ENCODE assay signal across 8 cellular contexts in genomic region chr9:113221800-113222481, GRCh38. TPM values are rescaled to one million over a fixed set of nuclear protein-coding genes. Genes with fewer than 3 reads are reported as not detected.
A peak's percentile ranks its signal among the peaks of the same experiment; 100 is the strongest.
DNase-seq lines count a peak whose midpoint lies in the region; ATAC-seq and TF ChIP-seq lines count a peak whose summit lies in the region.

No MANE protein-coding gene starts in this region.

- no peak for DNase-seq in GM23248
- DNase-seq in iPS-NIHi7 (ENCODE audit: extremely low spot score) = no peak
- DNase-seq in NCI-H1694 treated with DMSO at 0.1 percent for 48 hours (lab: John Stamatoyannopoulos, UW) = no peak
- DNase-seq in NCI-H1048 (lab: John Stamatoyannopoulos, UW) = no peak

- H3K4me2 ChIP-seq in GM23248 (ENCODE audit: unreplicated experiment) = peak overlapping the region; percentile 96

- in situ Hi-C loops in GM23248 (cut with MboI) = no loop called here

- H3K4me1 ChIP-seq in GM23248 (ENCODE audit: insufficient read depth) (peaks cover 40% of the 10 kb centered on the region), duodenal mucosa (ENCODE audit: control insufficient read depth in 1 of 2, insufficient read depth in 2 of 2, low read length in 2 of 2) (peaks cover 41 to 42% of the 10 kb centered on the region in 2 donors), muscle layer of colon (ENCODE audit: insufficient read depth, low read length) (peaks cover 27% of the 10 kb centered on the region)

- H3K79me2 ChIP-seq in GM23248 (ENCODE audit: insufficient read depth) = peaks cover 93% of the 10 kb centered on the region

- H3K27me3 ChIP-seq in GM23248 (replicated peaks; ENCODE audit: insufficient read depth) (no peaks in the 10 kb centered on the region), duodenal mucosa (ENCODE audit: control insufficient read depth in 1 of 2, insufficient read depth in 2 of 2, low read length in 2 of 2) (no peaks in the 10 kb centered on the region), muscle layer of colon (ENCODE audit: control insufficient read depth in 1 of 2, insufficient read depth in 2 of 2, low read length in 2 of 2) (no peaks in the 10 kb centered on the region)

- peaks cover 27% of the 10 kb centered on the region for H3F3A ChIP-seq in GM23248 (ENCODE audit: insufficient read depth)

- 0 out of 2 replicates have a peak, but pooled peaks cover 3% of the 10 kb centered on the region for H4K20me1 ChIP-seq in GM23248 (ENCODE audit: insufficient read depth)

- H3K9me3 ChIP-seq in GM23248 (ENCODE audit: low read depth) = no peaks in the 10 kb centered on the region
- H3K9me3 ChIP-seq in duodenal mucosa (ENCODE audit: control insufficient read depth in 1 of 2, low read length in 2 of 2) = no peaks in the 10 kb centered on the region
- no peaks in the 10 kb centered on the region for H3K9me3 ChIP-seq in muscle layer of colon (ENCODE audit: low read length)

- H3K36me3 ChIP-seq in GM23248 (ENCODE audit: low read depth) (peaks cover 12% of the 10 kb centered on the region; the same call in 1 of the 2 replicates), duodenal mucosa (ENCODE audit: control insufficient read depth in 1 of 2, insufficient read depth in 2 of 2, low read length in 2 of 2) (peaks cover 6 to 10% of the 10 kb centered on the region in 2 donors), muscle layer of colon (ENCODE audit: insufficient read depth, low read length) (peaks cover 5% of the 10 kb centered on the region)

- no peak for ATAC-seq in GM19452 (IDR thresholded peaks at IDR 0.05; ENCODE audit: unreplicated experiment)

- peak overlapping the region; percentile 88 for H2AFZ ChIP-seq in GM23248

- H3K9ac ChIP-seq in GM23248 = peak overlapping the region; percentile 89
- peak overlapping the region; percentile 80 to 83 for H3K9ac ChIP-seq in duodenal mucosa (ENCODE audit: low read depth in 1 of 2, low read length in 2 of 2)
- H3K9ac ChIP-seq in muscle layer of colon (ENCODE audit: low read length) = peak overlapping the region; percentile 70

- peak overlapping the region; percentile 99 for H3K4me3 ChIP-seq in GM23248
- peak overlapping the region; percentile 92 to 98 for H3K4me3 ChIP-seq in duodenal mucosa (ENCODE audit: low read depth in 1 of 2, low read length in 2 of 2)
- peak overlapping the region; percentile 79 to 88 for H3K4me3 ChIP-seq in muscle layer of colon (ENCODE audit: low read depth in 1 of 2, low read length in 2 of 2)

- peak overlapping the region; percentile 72 for H3K27ac ChIP-seq in GM23248
- H3K27ac ChIP-seq in duodenal mucosa (ENCODE audit: low read depth, low read length) = peak overlapping the region; percentile 89
- peak overlapping the region; percentile 70 for H3K27ac ChIP-seq in muscle layer of colon (ENCODE audit: low read depth, low read length)

- WGBS in GM23248 (ENCODE audit: low coverage in 1 of 2, low lambda C conversion rate in 2 of 2, missing lambda C conversion rate in 2 of 2), 2 experiments = 7 to 9% methylated on average over 20 of the region's 20 CpGs

- H3K9me2 ChIP-seq in GM23248 (ENCODE audit: insufficient read depth) = no peaks in the 10 kb centered on the region

TF ChIP-seq in PFSK-1, 5 proteins besides CTCF, POLR2A, EP300 and RAD21:
- TF ChIP-seq FOXP2 (optimal IDR thresholded peaks at IDR 0.05; ENCODE audit: borderline replicate concordance, extremely low read depth, extremely low read length, insufficient read depth) (no peak), POLR2AphosphoS5 (IDR thresholded peaks at IDR 0.05; ENCODE audit: low read depth, low read length) (0 out of 2 replicates have a peak, but pooled peaks have one; percentile 0)
TF ChIP-seq in PFSK-1: peak in this region for 1.

RNA-seq across cellular contexts. Expression of gene SLC31A1, which starts 0.6 kb away (rescaled TPM):
- total RNA-seq in GM23248 (2014; rRNA removed; shearing (Covaris generic)) = 33.6 and 35.8 TPM in 2 replicates
- 36.4 and 37.1 TPM in 2 replicates for polyA plus RNA-seq in GM23248 (2016; fragmentation: Nextera tagmentation; extraction: Ambion mirVana)
- polyA plus RNA-seq in PFSK-1 (2012; ENCODE audit: insufficient read length, low read depth) = 35.8 TPM

RNA-seq across cellular contexts. Expression of gene FKBP15, which starts 0.9 kb away (rescaled TPM):
- total RNA-seq in GM23248 (2014; rRNA removed; shearing (Covaris generic)) = 23.1 and 26.1 TPM in 2 replicates
- 17.8 and 18.6 TPM in 2 replicates for polyA plus RNA-seq in GM23248 (2016; fragmentation: Nextera tagmentation; extraction: Ambion mirVana)
- polyA plus RNA-seq in PFSK-1 (2012; ENCODE audit: insufficient read length, low read depth) = 17.3 TPM

RNA-seq across cellular contexts. Expression of gene CDC26, which starts 53.4 kb away (rescaled TPM):
- total RNA-seq in GM23248 (2014; rRNA removed; shearing (Covaris generic)) = 15.9 and 21.6 TPM in 2 replicates
- 67.2 and 70.9 TPM in 2 replicates for polyA plus RNA-seq in GM23248 (2016; fragmentation: Nextera tagmentation; extraction: Ambion mirVana)
- polyA plus RNA-seq in PFSK-1 (2012; ENCODE audit: insufficient read length, low read depth) = 14.4 TPM

RNA-seq across cellular contexts. Expression of gene PRPF4, which starts 53.5 kb away (rescaled TPM):
- 26.5 and 27.4 TPM in 2 replicates for total RNA-seq in GM23248 (2014; rRNA removed; shearing (Covaris generic))
- 25.7 and 27.0 TPM in 2 replicates for polyA plus RNA-seq in GM23248 (2016; fragmentation: Nextera tagmentation; extraction: Ambion mirVana)
- polyA plus RNA-seq in PFSK-1 (2012; ENCODE audit: insufficient read length, low read depth) = 24.0 TPM
